Comparison of ENCODE assay signal across 11 cellular contexts in genomic region chr9:72635197-72635596, GRCh38.
DNase-seq lines count a peak whose midpoint lies in the region; ATAC-seq and TF ChIP-seq lines count a peak whose summit lies in the region.
"Had no signal": no experiment of that assay in that cellular context is flagged by ENCODE, and none has a peak within 500 bp of the region (broad histone marks: within the 10 kb centered on the region; RNA-seq: fewer than 3 reads in every experiment).

No MANE protein-coding gene starts in this region.

- TF ChIP-seq CTCF in H9 (conservative IDR thresholded peaks at IDR 0.05) (no peak), upper lobe of right lung (IDR thresholded peaks at IDR 0.05) (no peak), stomach (IDR thresholded peaks at IDR 0.05) (no peak), gastrocnemius medialis (IDR thresholded peaks at IDR 0.05 in 4 of 5, conservative IDR thresholded peaks at IDR 0.05 in 1 of 5) (no peak)

- no peak overlapping the region for H2BK5ac ChIP-seq in H9 (ENCODE audit: insufficient read length, low read length)

- no peak overlapping the region for H3K9ac ChIP-seq in H9 (ENCODE audit: extremely low read depth, insufficient read length, low read length)

- H3K4me2 ChIP-seq in H9 (ENCODE audit: insufficient read depth, insufficient read length, low read length) = no peak overlapping the region

- no peak overlapping the region for H4K91ac ChIP-seq in H9 (ENCODE audit: insufficient read length, low read depth, low read length)

- no peaks in the 10 kb centered on the region for H3K23me2 ChIP-seq in H9 (ENCODE audit: insufficient read length, low read depth, low read length, poor library complexity, severe bottlenecking)

- H3K18ac ChIP-seq in H9 (ENCODE audit: insufficient read length, low read depth, low read length) = no peak overlapping the region

- no peaks in the 10 kb centered on the region for H3K36me3 ChIP-seq in upper lobe of right lung
- H3K36me3 ChIP-seq in stomach = no peaks in the 10 kb centered on the region
- H3K36me3 ChIP-seq in gastrocnemius medialis = no peaks in the 10 kb centered on the region

- H3K27ac ChIP-seq in H9 (ENCODE audit: insufficient read length, low read depth, low read length) (no peak overlapping the region), upper lobe of right lung (no peak overlapping the region), stomach (no peak overlapping the region), gastrocnemius medialis (no peak overlapping the region)

- no peak overlapping the region for H3K4me3 Mint-ChIP-seq in H9

- H3K79me1 ChIP-seq in H9 (ENCODE audit: insufficient read depth, low read depth, low read length, poor library complexity, severe bottlenecking) = no peaks in the 10 kb centered on the region

- TF ChIP-seq POLR2A in stomach (IDR thresholded peaks at IDR 0.05) (no peak), gastrocnemius medialis (IDR thresholded peaks at IDR 0.05) (no peak)

- no peaks in the 10 kb centered on the region for H3K79me2 ChIP-seq in H9 (ENCODE audit: insufficient read depth, low read length)

- no peak overlapping the region for H3T11ph ChIP-seq in H9 (ENCODE audit: low read length)

- H3K27ac Mint-ChIP-seq in H9 = peak overlapping the region in 1 of 3 experiments; percentile 70; a peak in 1 of 7 replicates

- H4K5ac ChIP-seq in H9 (ENCODE audit: insufficient read length, low read depth, low read length) = no peak overlapping the region

- peak; percentile 20 for DNase-seq in stimulated activated CD4-positive, alpha-beta T cell treated with anti-CD3 and anti-CD28 coated beads, Interleukin-15, amount 100 ng/mL, for 24 hours
- DNase-seq in stimulated activated CD4-positive, alpha-beta T cell treated with anti-CD3 and anti-CD28 coated beads, Interleukin-4, amount 100 ng/mL, for 4 hours = no peak
- peak; percentile 47 for DNase-seq in H9
- no peak for DNase-seq in upper lobe of right lung
- no peak for DNase-seq in stomach
- DNase-seq in GDM1 (lab: John Stamatoyannopoulos, UW) = no peak
- DNase-seq in gastrocnemius medialis = no peak
- DNase-seq: amniotic stem cell, GOT3, NCI-H2081 treated with DMSO at 0.1 percent for 48 hours had no signal

- no peak overlapping the region for H2BK20ac ChIP-seq in H9 (ENCODE audit: low read depth, low read length, poor library complexity, severe bottlenecking)

- peak; percentile 87 for ATAC-seq in HG03571 (IDR thresholded peaks at IDR 0.05; ENCODE audit: unreplicated experiment)
- peak; percentile 65 for ATAC-seq in upper lobe of right lung
- no peak for ATAC-seq in gastrocnemius medialis

- H2BK120ac ChIP-seq in H9 (ENCODE audit: low read depth, low read length, poor library complexity, severe bottlenecking) = no peak overlapping the region

- H3K4me1 Mint-ChIP-seq in H9 = peaks cover 9 to 12% of the 10 kb centered on the region in 2 experiments

- no peak overlapping the region for H2BK15ac ChIP-seq in H9 (ENCODE audit: low read depth, low read length)

- no peak overlapping the region for H4K8ac ChIP-seq in H9 (replicated peaks; ENCODE audit: insufficient read length, low read depth, low read length)

- peaks cover 18 to 32% (median 20%) of the 10 kb centered on the region in 3 experiments for H3K36me3 Mint-ChIP-seq in H9 (ENCODE audit: insufficient read depth in 1 of 3, low read depth in 3 of 3)

- intact Hi-C loops in upper lobe of right lung (cut with DNase I) (no loop called here), stomach (cut with DNase I; ENCODE audit: low total_unique reads) (no loop called here), gastrocnemius medialis (cut with DNase I; ENCODE audit: low total_unique reads) (no loop called here)

- no peak overlapping the region for H2BK12ac ChIP-seq in H9 (ENCODE audit: insufficient read length, low read depth, low read length)

- peaks cover 28 to 29% of the 10 kb centered on the region in 2 experiments for H3K9me3 Mint-ChIP-seq in H9

- H3K9me3 ChIP-seq in H9 (ENCODE audit: control insufficient read depth, low read depth, low read length) (peaks cover 14% of the 10 kb centered on the region), upper lobe of right lung (no peaks in the 10 kb centered on the region), stomach (peaks cover 0 to 13% (median 4%) of the 10 kb centered on the region in 4 donors), gastrocnemius medialis (no peaks in the 10 kb centered on the region)

- in situ Hi-C loops in gastrocnemius medialis (cut with MboI; ENCODE audit: low sequenced_read_pairs in 4 of 4) = no loop called here

- H3K56ac ChIP-seq in H9 (ENCODE audit: insufficient read length, low read depth, low read length) = no peak overlapping the region

- no CpG with 5 or more reads among the region's 1 CpG for WGBS in H9 (ENCODE audit: extremely low coverage, insufficient read length, low lambda C conversion rate)
- WGBS in stomach, 5 donors = 72 to 89% (median 80%) methylated on average over 1 of the region's 1 CpG

- peaks cover 3% of the 10 kb centered on the region; the same call in 1 of the 2 replicates for H3K27me3 Mint-ChIP-seq in H9 (ENCODE audit: low read depth)

- TF ChIP-seq EP300 in stomach (IDR thresholded peaks at IDR 0.05) = no peak

- no peak overlapping the region for H3K4ac ChIP-seq in H9 (ENCODE audit: low read depth, low read length)

- H3K4me1 ChIP-seq in H9 (ENCODE audit: insufficient read depth, low read length) (no peaks in the 10 kb centered on the region; the same call in 1 of the 2 replicates), upper lobe of right lung (no peaks in the 10 kb centered on the region), stomach (no peaks in the 10 kb centered on the region), gastrocnemius medialis (no peaks in the 10 kb centered on the region)

- H3K14ac ChIP-seq in H9 (ENCODE audit: insufficient read depth, low read length) = no peak overlapping the region

- H3K27me3 ChIP-seq in H9 (ENCODE audit: insufficient read depth, low read length) (no peaks in the 10 kb centered on the region), upper lobe of right lung (no peaks in the 10 kb centered on the region), stomach (no peaks in the 10 kb centered on the region), gastrocnemius medialis (no peaks in the 10 kb centered on the region)

- H4K20me1 ChIP-seq in H9 (ENCODE audit: control insufficient read depth, insufficient read depth, insufficient read length) = no peaks in the 10 kb centered on the region

- no peak overlapping the region for H2AK5ac ChIP-seq in H9 (ENCODE audit: insufficient read length, low read length)

- H2AFZ ChIP-seq in H9 (ENCODE audit: low read length) = no peak overlapping the region

- H3K23ac ChIP-seq in H9 (ENCODE audit: insufficient read length, low read depth, low read length) = no peak overlapping the region

- no peak overlapping the region for H3K4me3 ChIP-seq in upper lobe of right lung
- no peak overlapping the region for H3K4me3 ChIP-seq in stomach
- no peak overlapping the region for H3K4me3 ChIP-seq in gastrocnemius medialis

Comparison
In these comparisons a context has a peak if more than half of its experiments do, and no peak if none do; other contexts are left out.
1. DNase-seq: peak in stimulated activated CD4-positive, alpha-beta T cell treated with anti-CD3 and anti-CD28 coated beads, Interleukin-15, amount 100 ng/mL, for 24 hours (single experiment) and H9 (single experiment); none in stimulated activated CD4-positive, alpha-beta T cell treated with anti-CD3 and anti-CD28 coated beads, Interleukin-4, amount 100 ng/mL, for 4 hours (0 of 2), upper lobe of right lung (single experiment), stomach (single experiment), GDM1 (single experiment) and gastrocnemius medialis (0 of 2).
2. ATAC-seq: peak in HG03571 (single experiment) and upper lobe of right lung (single experiment); none in gastrocnemius medialis (0 of 2).